In genomic region chr10:49844775-49845561, GRCh38 we compare ENCODE assay signal across 13 cellular contexts.
DNase-seq lines count a peak whose midpoint lies in the region; ATAC-seq and TF ChIP-seq lines count a peak whose summit lies in the region.
"Had no signal": no experiment of that assay in that cellular context is flagged by ENCODE, and none has a peak within 500 bp of the region (broad histone marks: within the 10 kb centered on the region; RNA-seq: fewer than 3 reads in every experiment).

No MANE protein-coding gene starts in this region.

- peaks cover 9% of the 10 kb centered on the region for H3K4me1 Mint-ChIP-seq in chondrocyte (ENCODE audit: low read depth)
- H3K4me1 Mint-ChIP-seq in osteocyte (ENCODE audit: unreplicated experiment), result peaks cover 13% of the 10 kb centered on the region

- no peak for TF ChIP-seq CTCF in chondrocyte (IDR thresholded peaks at IDR 0.05)
- no peak for TF ChIP-seq CTCF in osteocyte (IDR thresholded peaks at IDR 0.05)
- no peak for TF ChIP-seq CTCF in tibial artery (IDR thresholded peaks at IDR 0.05)

- DNase-seq in ELR (ENCODE audit: low read depth) (peak; percentile 70), LHCN-M2 (ENCODE audit: low read depth) (peak; percentile 39), chondrocyte (ENCODE audit: low spot score) (no peak), osteocyte (ENCODE audit: extremely low spot score, unreplicated experiment) (no peak), tibial artery (no peak), medulla oblongata (ENCODE audit: extremely low spot score) (no peak)
- no peak for DNase-seq in effector memory CD4-positive, alpha-beta T cell
- DNase-seq: dermis blood vessel endothelial cell, heart left ventricle, NCI-H524 had no signal

- no peaks in the 10 kb centered on the region for H3K9me3 ChIP-seq in effector memory CD4-positive, alpha-beta T cell (ENCODE audit: control insufficient read depth, low read length)
- no peaks in the 10 kb centered on the region for H3K9me3 ChIP-seq in tibial artery
- H3K9me3 ChIP-seq: heart left ventricle had no signal

- intact Hi-C loops in tibial artery (cut with DNase I; ENCODE audit: low total_unique reads), result no loop called here

- H3K27me3 ChIP-seq in effector memory CD4-positive, alpha-beta T cell (replicated peaks; ENCODE audit: control insufficient read depth, insufficient read depth, low read length, poor library complexity, severe bottlenecking), result no peaks in the 10 kb centered on the region
- H3K27me3 ChIP-seq in tibial artery, result no peaks in the 10 kb centered on the region
- H3K27me3 ChIP-seq: heart left ventricle had no signal

- H3K4me3 Mint-ChIP-seq in chondrocyte (ENCODE audit: unreplicated experiment), result no peak overlapping the region
- H3K4me3 Mint-ChIP-seq in osteocyte (ENCODE audit: unreplicated experiment), result no peak overlapping the region
- H3K4me3 Mint-ChIP-seq: activated naive CD8-positive, alpha-beta T cell; neural crest cell had no signal

- peaks cover 11% of the 10 kb centered on the region for H3K36me3 Mint-ChIP-seq in chondrocyte (ENCODE audit: low read depth)
- peaks cover 20% of the 10 kb centered on the region for H3K36me3 Mint-ChIP-seq in osteocyte (ENCODE audit: unreplicated experiment)

- ATAC-seq in GM19035 (IDR thresholded peaks at IDR 0.05; ENCODE audit: unreplicated experiment), result no peak
- ATAC-seq: heart left ventricle had no signal

- H3K9me3 Mint-ChIP-seq in chondrocyte (ENCODE audit: low read depth) (no peaks in the 10 kb centered on the region), osteocyte (ENCODE audit: unreplicated experiment) (no peaks in the 10 kb centered on the region)
- H3K9me3 Mint-ChIP-seq: neural crest cell had no signal

- H3K27ac ChIP-seq in effector memory CD4-positive, alpha-beta T cell (ENCODE audit: insufficient read depth, low read length, poor library complexity, severe bottlenecking), result no peak overlapping the region
- H3K27ac ChIP-seq in tibial artery, result no peak overlapping the region
- H3K27ac ChIP-seq: heart left ventricle had no signal

- H3K36me3 ChIP-seq in effector memory CD4-positive, alpha-beta T cell (ENCODE audit: control insufficient read depth, insufficient read depth, low read length), result peaks cover 8% of the 10 kb centered on the region
- H3K36me3 ChIP-seq in tibial artery, result peaks cover 19 to 38% (median 35%) of the 10 kb centered on the region in 3 donors

- H3K27ac Mint-ChIP-seq in chondrocyte (ENCODE audit: unreplicated experiment) (peak overlapping the region; percentile 19), osteocyte (ENCODE audit: unreplicated experiment) (peak overlapping the region; percentile 51)
- H3K27ac Mint-ChIP-seq: activated naive CD8-positive, alpha-beta T cell had no signal

- H3K27me3 Mint-ChIP-seq in chondrocyte (ENCODE audit: low read depth), result no peaks in the 10 kb centered on the region
- no peaks in the 10 kb centered on the region for H3K27me3 Mint-ChIP-seq in osteocyte (ENCODE audit: unreplicated experiment)
- H3K27me3 Mint-ChIP-seq: activated naive CD8-positive, alpha-beta T cell had no signal

- H3K4me1 ChIP-seq in effector memory CD4-positive, alpha-beta T cell (ENCODE audit: control insufficient read depth, insufficient read depth, low read length, poor library complexity, severe bottlenecking), result no peaks in the 10 kb centered on the region
- no peaks in the 10 kb centered on the region for H3K4me1 ChIP-seq in tibial artery
- H3K4me1 ChIP-seq: heart left ventricle had no signal

- H3K4me3 ChIP-seq in effector memory CD4-positive, alpha-beta T cell (ENCODE audit: insufficient read depth, low read depth, low read length, poor library complexity, severe bottlenecking), result no peak overlapping the region
- no peak overlapping the region for H3K4me3 ChIP-seq in tibial artery
- H3K4me3 ChIP-seq: heart left ventricle had no signal

Comparison
In these comparisons a context has a peak if more than half of its experiments do, and no peak if none do; other contexts are left out.
1. DNase-seq: peak in ELR (single experiment) and LHCN-M2 (single experiment); none in chondrocyte (single experiment), osteocyte (single experiment), effector memory CD4-positive, alpha-beta T cell (0 of 3), tibial artery (0 of 2) and medulla oblongata (single experiment).